Comparison of ENCODE assay signal across 15 cellular contexts in genomic region chr9:134373953-134374300, GRCh38. TPM values are rescaled to one million over a fixed set of nuclear protein-coding genes. Genes with fewer than 3 reads are reported as not detected.
DNase-seq lines count a peak whose midpoint lies in the region; ATAC-seq and TF ChIP-seq lines count a peak whose summit lies in the region.
"Had no signal": no experiment of that assay in that cellular context is flagged by ENCODE, and none has a peak within 500 bp of the region (broad histone marks: within the 10 kb centered on the region; RNA-seq: fewer than 3 reads in every experiment).

No MANE protein-coding gene starts in this region.

- H4K20me1 ChIP-seq in smooth muscle cell (ENCODE audit: low read depth), result peaks cover 97% of the 10 kb centered on the region

- peaks cover 91% of the 10 kb centered on the region for H3K79me2 ChIP-seq in smooth muscle cell (ENCODE audit: low read depth)

- peak overlapping the region; percentile 70; the same call in 1 of the 2 replicates for H3K27ac Mint-ChIP-seq in WTC11
- H3K27ac Mint-ChIP-seq in activated T-helper 17 cell treated with anti-CD3 and anti-CD28 coated beads, Interleukin-2, amount 50 U/mL, for 72 hours, result no peak overlapping the region
- H3K27ac Mint-ChIP-seq: HFFc6; stimulated activated naive B cell treated with anti-CD40 and anti-IgM and Interleukin-4, amounts not matched to agents 10 μg/mL and 1 μg/mL and 100 μg/mL, for 72 hours had no signal

- TF ChIP-seq CTCF in WTC11 (IDR thresholded peaks at IDR 0.05) (no peak), stomach (IDR thresholded peaks at IDR 0.05) (no peak), smooth muscle cell (IDR thresholded peaks at IDR 0.05; ENCODE audit: borderline replicate concordance, insufficient read depth, poor library complexity, severe bottlenecking) (no peak)

- no peaks in the 10 kb centered on the region for H3K9me3 Mint-ChIP-seq in WTC11
- H3K9me3 Mint-ChIP-seq in activated T-helper 17 cell treated with anti-CD3 and anti-CD28 coated beads, Interleukin-2, amount 50 U/mL, for 72 hours, result no peaks in the 10 kb centered on the region
- H3K9me3 Mint-ChIP-seq: HFFc6; naive B cell; stimulated activated naive B cell treated with anti-CD40 and anti-IgM and Interleukin-4, amounts not matched to agents 10 μg/mL and 1 μg/mL and 100 μg/mL, for 72 hours had no signal

- TF ChIP-seq EP300 in stomach (IDR thresholded peaks at IDR 0.05), result no peak

- no peak overlapping the region for H2AFZ ChIP-seq in smooth muscle cell (ENCODE audit: low read depth)

- peak overlapping the region; percentile 83 for H3K27ac ChIP-seq in layer of hippocampus (ENCODE audit: low read depth, low read length)
- H3K27ac ChIP-seq in stomach, result peak overlapping the region in 4 of 5 donors; percentile 80 to 90 (median 85)
- H3K27ac ChIP-seq in smooth muscle cell (ENCODE audit: low read depth), result no peak overlapping the region
- H3K27ac ChIP-seq: SJCRH30 had no signal

- H3K4me2 ChIP-seq in smooth muscle cell, result no peak overlapping the region

- CTCF ChIA-PET in WTC11 (lab: Charles Lee), result no interaction called here

- no peak for TF ChIP-seq POLR2A in stomach (IDR thresholded peaks at IDR 0.05)

- H3F3A ChIP-seq in smooth muscle cell (ENCODE audit: low read depth), result no peaks in the 10 kb centered on the region

- no peaks in the 10 kb centered on the region for H3K27me3 Mint-ChIP-seq in WTC11 (ENCODE audit: low read depth)
- H3K27me3 Mint-ChIP-seq in activated T-helper 17 cell treated with anti-CD3 and anti-CD28 coated beads, Interleukin-2, amount 50 U/mL, for 72 hours, result no peaks in the 10 kb centered on the region

- ATAC-seq in WTC11 (no peak), GM21723 (IDR thresholded peaks at IDR 0.05; ENCODE audit: unreplicated experiment) (no peak)
- no peak for ATAC-seq in activated T-helper 17 cell treated with anti-CD3 and anti-CD28 coated beads, Interleukin-2, amount 50 U/mL, for 72 hours (replicated peaks)

- H3K36me3 Mint-ChIP-seq in WTC11, result no peaks in the 10 kb centered on the region
- no peaks in the 10 kb centered on the region for H3K36me3 Mint-ChIP-seq in activated T-helper 17 cell treated with anti-CD3 and anti-CD28 coated beads, Interleukin-2, amount 50 U/mL, for 72 hours (ENCODE audit: low read depth)
- H3K36me3 Mint-ChIP-seq: naive B cell; stimulated activated naive B cell treated with anti-CD40 and anti-IgM and Interleukin-4, amounts not matched to agents 10 μg/mL and 1 μg/mL and 100 μg/mL, for 72 hours had no signal

- no peaks in the 10 kb centered on the region for H3K27me3 ChIP-seq in layer of hippocampus (ENCODE audit: control insufficient read depth, insufficient read depth, low read length)
- H3K27me3 ChIP-seq in stomach, result no peaks in the 10 kb centered on the region
- H3K27me3 ChIP-seq in smooth muscle cell (ENCODE audit: low read depth), result no peaks in the 10 kb centered on the region
- H3K27me3 ChIP-seq: SJCRH30 had no signal

- H3K9me3 ChIP-seq in stomach (no peaks in the 10 kb centered on the region), smooth muscle cell (replicated peaks; ENCODE audit: low read depth) (no peaks in the 10 kb centered on the region)
- H3K9me3 ChIP-seq: SJCRH30 had no signal

- H3K36me3 ChIP-seq in stomach (no peaks in the 10 kb centered on the region), smooth muscle cell (ENCODE audit: low read depth) (no peaks in the 10 kb centered on the region)
- H3K36me3 ChIP-seq: SJCRH30 had no signal

- H3K4me3 ChIP-seq in stomach (peak overlapping the region in 1 of 4 donors; percentile 3), smooth muscle cell (no peak overlapping the region)
- H3K4me3 ChIP-seq: SJCRH30 had no signal

- no peaks in the 10 kb centered on the region for H3K4me1 Mint-ChIP-seq in WTC11
- peaks cover 5% of the 10 kb centered on the region for H3K4me1 Mint-ChIP-seq in activated T-helper 17 cell treated with anti-CD3 and anti-CD28 coated beads, Interleukin-2, amount 50 U/mL, for 72 hours

- H3K4me3 Mint-ChIP-seq in WTC11, result no peak overlapping the region
- no peak overlapping the region for H3K4me3 Mint-ChIP-seq in activated T-helper 17 cell treated with anti-CD3 and anti-CD28 coated beads, Interleukin-2, amount 50 U/mL, for 72 hours
- H3K4me3 Mint-ChIP-seq: HFFc6; naive B cell; stimulated activated naive B cell treated with anti-CD40 and anti-IgM and Interleukin-4, amounts not matched to agents 10 μg/mL and 1 μg/mL and 100 μg/mL, for 72 hours had no signal

- intact Hi-C loops in stomach (cut with DNase I; ENCODE audit: low total_unique reads), result no loop called here

- H3K4me1 ChIP-seq in stomach (peaks cover 85 to 97% (median 93%) of the 10 kb centered on the region in 4 donors), smooth muscle cell (ENCODE audit: low read depth) (peaks cover 4% of the 10 kb centered on the region)

- no peak overlapping the region for H3K9ac ChIP-seq in smooth muscle cell (ENCODE audit: low read depth)

- DNase-seq in GF-D8 (lab: John Stamatoyannopoulos, UW) (peak; percentile 44), WTC11 (ENCODE audit: low spot score) (no peak), stomach (no peak), smooth muscle cell (lab: John Stamatoyannopoulos, UW; ENCODE audit: unreplicated experiment) (no peak), T1000 (lab: John Stamatoyannopoulos, UW) (no peak)
- DNase-seq: activated gamma-delta T cell; HFFc6; islet precursor cell; naive B cell; NCI-H2107; SJCRH30; stimulated activated naive B cell treated with anti-CD40 and anti-IgM and Interleukin-4, amounts not matched to agents 10 μg/mL and 1 μg/mL and 100 μg/mL, for 72 hours had no signal

- POLR2A ChIA-PET in WTC11 (lab: Charles Lee), result no interaction called here

- 88 to 94% (median 91%) methylated on average over 17 of the region's 17 CpGs for WGBS in stomach, 5 donors
- 93% methylated on average over 17 of the region's 17 CpGs for WGBS in smooth muscle cell (ENCODE audit: low lambda C conversion rate)

TF ChIP-seq in WTC11, 78 proteins besides CTCF, POLR2A, EP300 and RAD21:
- TF ChIP-seq HMGXB4 (CRISPR knock-in tag; IDR thresholded peaks at IDR 0.05) (no peak), JAZF1 (CRISPR knock-in tag; IDR thresholded peaks at IDR 0.05) (no peak), NR2C2 (CRISPR knock-in tag; IDR thresholded peaks at IDR 0.05) (no peak), NR1H2 (CRISPR knock-in tag; IDR thresholded peaks at IDR 0.05) (no peak), ETV6 (CRISPR knock-in tag; IDR thresholded peaks at IDR 0.05) (no peak), ATF1 (CRISPR knock-in tag; IDR thresholded peaks at IDR 0.05) (no peak), ELF4 (CRISPR knock-in tag; IDR thresholded peaks at IDR 0.05; ENCODE audit: low read depth) (no peak), FOXJ3 (CRISPR knock-in tag; IDR thresholded peaks at IDR 0.05; ENCODE audit: borderline replicate concordance) (no peak), IRF2 (CRISPR knock-in tag; IDR thresholded peaks at IDR 0.05; ENCODE audit: borderline replicate concordance, low read depth) (no peak), ZSCAN18 (CRISPR knock-in tag; IDR thresholded peaks at IDR 0.05) (no peak), IRF1 (CRISPR knock-in tag; IDR thresholded peaks at IDR 0.05) (no peak), ZNF671 (CRISPR knock-in tag; IDR thresholded peaks at IDR 0.05) (no peak), SOX15 (CRISPR knock-in tag; IDR thresholded peaks at IDR 0.05) (no peak)
- TF ChIP-seq, protein P1, sequence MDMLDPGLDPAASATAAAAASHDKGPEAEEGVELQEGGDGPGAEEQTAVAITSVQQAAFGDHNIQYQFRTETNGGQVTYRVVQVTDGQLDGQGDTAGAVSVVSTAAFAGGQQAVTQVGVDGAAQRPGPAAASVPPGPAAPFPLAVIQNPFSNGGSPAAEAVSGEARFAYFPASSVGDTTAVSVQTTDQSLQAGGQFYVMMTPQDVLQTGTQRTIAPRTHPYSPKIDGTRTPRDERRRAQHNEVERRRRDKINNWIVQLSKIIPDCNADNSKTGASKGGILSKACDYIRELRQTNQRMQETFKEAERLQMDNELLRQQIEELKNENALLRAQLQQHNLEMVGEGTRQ (CRISPR knock-in tag; IDR thresholded peaks at IDR 0.05), result no peak
TF ChIP-seq in WTC11: peak in this region for 0.

RNA-seq across cellular contexts. Expression of gene RXRA, which starts 47.7 kb away (rescaled TPM):
- total RNA-seq in WTC11 (2021), result 24.9 to 27.5 TPM (median 25.0 TPM) in 3 replicates
- 10 to 100 TPM; 14.0 to 68.4 (median 35.9) TPM for total RNA-seq in stomach
- 10 to 100 TPM; 17.4 to 34.1 (median 24.4) TPM for polyA plus RNA-seq in stomach
- total RNA-seq in activated T-helper 17 cell treated with anti-CD3 and anti-CD28 coated beads, Interleukin-2, amount 50 U/mL, for 72 hours, result 10 to 100 TPM in 1 of 2 donors, 1 to 10 TPM in 1; 4.2 to 41.6 TPM
- total RNA-seq in smooth muscle cell, result 8.9 and 13.7 TPM in 2 replicates
- polyA plus RNA-seq in smooth muscle cell, result 23.1 and 25.3 TPM in 2 replicates
